In the genomic region with DNA sequence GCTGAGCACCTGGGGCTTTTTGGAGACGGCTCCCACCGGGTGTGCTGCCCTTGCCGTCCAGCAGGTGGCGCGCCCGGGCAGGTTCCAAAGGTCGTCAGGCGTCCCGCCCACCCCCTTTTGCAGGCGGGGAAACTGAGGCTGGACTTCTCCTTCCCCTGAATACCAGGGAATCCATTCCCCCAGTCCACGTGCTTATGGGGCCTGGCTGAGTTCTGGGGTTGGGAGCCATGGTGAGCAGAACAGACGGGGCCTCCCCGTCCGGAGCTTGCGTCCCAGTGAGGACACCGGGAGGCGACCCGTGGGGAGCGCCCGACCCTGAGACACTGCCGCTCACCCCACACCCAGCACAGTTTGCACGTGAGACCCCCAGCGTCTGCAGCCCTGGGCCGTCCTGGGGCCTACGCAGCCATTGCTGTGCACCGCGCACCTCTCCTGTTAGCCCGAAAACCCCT, we compare ENCODE assay signal across 1 cellular context.
TF ChIP-seq lines count a peak whose summit lies in the region.

No MANE protein-coding gene starts in this region.

TF ChIP-seq in neural cell, 6 proteins besides CTCF, POLR2A, EP300 and RAD21 (continued from another document):
- peak; percentile 60 for TF ChIP-seq SMC3 (conservative IDR thresholded peaks at IDR 0.05; ENCODE audit: poor library complexity)
TF ChIP-seq in neural cell: peak in this region for 1.
